In genomic region chr2:130327703-130328527, GRCh38 we compare ENCODE assay signal across 1 cellular context.
TF ChIP-seq lines count a peak whose summit lies in the region.

No MANE protein-coding gene starts in this region.

TF ChIP-seq in K562, 482 proteins besides CTCF, POLR2A, EP300 and RAD21 (continued from another document):
- TF ChIP-seq ZNF398 (CRISPR knock-in tag; IDR thresholded peaks at IDR 0.05) = no peak
- TF ChIP-seq ZNF551 (CRISPR knock-in tag; IDR thresholded peaks at IDR 0.05) = no peak
- TF ChIP-seq GATAD2B (IDR thresholded peaks at IDR 0.05; ENCODE audit: borderline replicate concordance) = 0 out of 2 replicates have a peak, but pooled peaks have one; percentile 16
- TF ChIP-seq SNRNP70 (optimal IDR thresholded peaks at IDR 0.05; ENCODE audit: low read depth, low read length) = no peak
- TF ChIP-seq TAF1 (IDR thresholded peaks at IDR 0.05; ENCODE audit: control insufficient read depth, extremely low read depth, insufficient read depth, low read length, severe bottlenecking) = no peak
- TF ChIP-seq, protein P1, sequence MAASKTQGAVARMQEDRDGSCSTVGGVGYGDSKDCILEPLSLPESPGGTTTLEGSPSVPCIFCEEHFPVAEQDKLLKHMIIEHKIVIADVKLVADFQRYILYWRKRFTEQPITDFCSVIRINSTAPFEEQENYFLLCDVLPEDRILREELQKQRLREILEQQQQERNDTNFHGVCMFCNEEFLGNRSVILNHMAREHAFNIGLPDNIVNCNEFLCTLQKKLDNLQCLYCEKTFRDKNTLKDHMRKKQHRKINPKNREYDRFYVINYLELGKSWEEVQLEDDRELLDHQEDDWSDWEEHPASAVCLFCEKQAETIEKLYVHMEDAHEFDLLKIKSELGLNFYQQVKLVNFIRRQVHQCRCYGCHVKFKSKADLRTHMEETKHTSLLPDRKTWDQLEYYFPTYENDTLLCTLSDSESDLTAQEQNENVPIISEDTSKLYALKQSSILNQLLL (CRISPR knock-in tag; IDR thresholded peaks at IDR 0.05; ENCODE audit: borderline replicate concordance) = no peak
- no peak for TF ChIP-seq MTA3 (IDR thresholded peaks at IDR 0.05; ENCODE audit: borderline replicate concordance)
- no peak for TF ChIP-seq HDAC8 (tag; IDR thresholded peaks at IDR 0.05)
- TF ChIP-seq CXXC5 (CRISPR knock-in tag; IDR thresholded peaks at IDR 0.05) = peak; percentile 18; the same call in 1 of the 2 replicates
- no peak for TF ChIP-seq C11orf30 (IDR thresholded peaks at IDR 0.05; ENCODE audit: low read depth)
- TF ChIP-seq ZNF121 (CRISPR knock-in tag; conservative IDR thresholded peaks at IDR 0.05) = no peak
- TF ChIP-seq, protein P2, sequence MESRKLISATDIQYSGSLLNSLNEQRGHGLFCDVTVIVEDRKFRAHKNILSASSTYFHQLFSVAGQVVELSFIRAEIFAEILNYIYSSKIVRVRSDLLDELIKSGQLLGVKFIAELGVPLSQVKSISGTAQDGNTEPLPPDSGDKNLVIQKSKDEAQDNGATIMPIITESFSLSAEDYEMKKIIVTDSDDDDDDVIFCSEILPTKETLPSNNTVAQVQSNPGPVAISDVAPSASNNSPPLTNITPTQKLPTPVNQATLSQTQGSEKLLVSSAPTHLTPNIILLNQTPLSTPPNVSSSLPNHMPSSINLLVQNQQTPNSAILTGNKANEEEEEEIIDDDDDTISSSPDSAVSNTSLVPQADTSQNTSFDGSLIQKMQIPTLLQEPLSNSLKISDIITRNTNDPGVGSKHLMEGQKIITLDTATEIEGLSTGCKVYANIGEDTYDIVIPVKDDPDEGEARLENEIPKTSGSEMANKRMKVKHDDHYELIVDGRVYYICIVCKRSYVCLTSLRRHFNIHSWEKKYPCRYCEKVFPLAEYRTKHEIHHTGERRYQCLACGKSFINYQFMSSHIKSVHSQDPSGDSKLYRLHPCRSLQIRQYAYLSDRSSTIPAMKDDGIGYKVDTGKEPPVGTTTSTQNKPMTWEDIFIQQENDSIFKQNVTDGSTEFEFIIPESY (CRISPR knock-in tag; IDR thresholded peaks at IDR 0.05) = 0 out of 2 replicates have a peak, but pooled peaks have one; percentile 42
- TF ChIP-seq HMG20B (CRISPR knock-in tag; IDR thresholded peaks at IDR 0.05) = no peak
- no peak for TF ChIP-seq ZBTB26 (CRISPR knock-in tag; IDR thresholded peaks at IDR 0.05)
